Comparison of ENCODE assay signal across 1 cellular context in the genomic region with DNA sequence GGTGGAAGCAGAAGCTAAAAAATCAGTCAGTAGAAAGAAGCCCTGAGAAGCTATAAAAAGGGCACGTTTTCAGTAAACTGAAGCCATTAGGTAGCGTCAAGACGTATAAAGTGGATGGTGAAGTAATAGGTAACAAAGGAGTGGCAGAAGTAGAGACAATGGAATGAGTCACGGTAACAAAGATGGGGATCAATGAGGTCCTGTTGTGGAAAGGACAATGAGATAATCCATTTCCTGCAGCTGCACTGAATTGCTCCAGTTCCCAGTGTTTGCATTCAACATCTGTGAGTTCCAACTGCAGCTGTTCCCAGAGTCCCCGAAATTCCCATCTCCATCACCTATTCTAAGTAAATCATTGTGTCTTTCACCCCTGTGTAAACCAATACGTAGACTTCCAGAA.
TF ChIP-seq lines count a peak whose summit lies in the region.

No MANE protein-coding gene starts in this region.

TF ChIP-seq in K562, 482 proteins besides CTCF, POLR2A, EP300 and RAD21 (continued from another document):
- TF ChIP-seq, protein P1, sequence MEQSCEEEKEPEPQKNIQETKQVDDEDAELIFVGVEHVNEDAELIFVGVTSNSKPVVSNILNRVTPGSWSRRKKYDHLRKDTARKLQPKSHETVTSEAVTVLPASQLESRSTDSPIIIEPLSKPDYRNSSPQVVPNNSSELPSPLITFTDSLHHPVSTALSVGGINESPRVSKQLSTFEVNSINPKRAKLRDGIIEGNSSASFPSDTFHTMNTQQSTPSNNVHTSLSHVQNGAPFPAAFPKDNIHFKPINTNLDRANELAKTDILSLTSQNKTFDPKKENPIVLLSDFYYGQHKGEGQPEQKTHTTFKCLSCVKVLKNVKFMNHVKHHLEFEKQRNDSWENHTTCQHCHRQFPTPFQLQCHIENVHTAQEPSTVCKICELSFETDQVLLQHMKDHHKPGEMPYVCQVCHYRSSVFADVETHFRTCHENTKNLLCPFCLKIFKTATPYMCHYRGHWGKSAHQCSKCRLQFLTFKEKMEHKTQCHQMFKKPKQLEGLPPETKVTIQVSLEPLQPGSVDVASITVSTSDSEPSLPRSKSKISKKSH (CRISPR knock-in tag; IDR thresholded peaks at IDR 0.05), result no peak
- TF ChIP-seq CBFA2T2 (conservative IDR thresholded peaks at IDR 0.05) (peak; percentile 56; the same call in 1 of the 2 replicates), HSF4 (CRISPR knock-in tag; IDR thresholded peaks at IDR 0.05; ENCODE audit: borderline replicate concordance) (no peak), NCOR1 (IDR thresholded peaks at IDR 0.05) (0 out of 2 replicates have a peak, but pooled peaks have one; percentile 13), KHSRP (IDR thresholded peaks at IDR 0.05) (no peak), CBFA2T3 (IDR thresholded peaks at IDR 0.05) (peak; percentile 70), MYBL2 (IDR thresholded peaks at IDR 0.05; ENCODE audit: low read depth) (no peak), MYBL2 (CRISPR knock-in tag; IDR thresholded peaks at IDR 0.05; ENCODE audit: borderline replicate concordance) (no peak), DACH1 (IDR thresholded peaks at IDR 0.05; ENCODE audit: partially characterized antibody) (no peak), HOXB6 (CRISPR knock-in tag; IDR thresholded peaks at IDR 0.05; ENCODE audit: borderline replicate concordance) (no peak), KDM1A (IDR thresholded peaks at IDR 0.05) (0 out of 4 replicates have a peak, but pooled peaks of 1 of the 2 experiments have one; percentile 20), TRIM24 (IDR thresholded peaks at IDR 0.05) (0 out of 4 replicates have a peak, but pooled peaks of 1 of the 2 experiments have one; percentile 23), SMC3 (conservative IDR thresholded peaks at IDR 0.05; ENCODE audit: insufficient read depth, low read depth, low read length) (no peak), TCF3 (CRISPR knock-in tag; IDR thresholded peaks at IDR 0.05) (0 out of 2 replicates have a peak, but pooled peaks have one; percentile 28), NFXL1 (CRISPR knock-in tag; IDR thresholded peaks at IDR 0.05) (no peak), THRAP3 (IDR thresholded peaks at IDR 0.05; ENCODE audit: borderline replicate concordance) (no peak), PYGO2 (tag; IDR thresholded peaks at IDR 0.05) (no peak), YBX1 (IDR thresholded peaks at IDR 0.05) (no peak), FOXJ2 (tag; IDR thresholded peaks at IDR 0.05) (no peak), KAT2B (IDR thresholded peaks at IDR 0.05; ENCODE audit: low read depth, low read length) (no peak), SNIP1 (IDR thresholded peaks at IDR 0.05; ENCODE audit: low read depth) (no peak), NBN (IDR thresholded peaks at IDR 0.05; ENCODE audit: low read depth) (no peak), FOXA3 (CRISPR knock-in tag; conservative IDR thresholded peaks at IDR 0.05 in 1 of 2, IDR thresholded peaks at IDR 0.05 in 1 of 2) (no peak), SMARCA4 (IDR thresholded peaks at IDR 0.05) (peak; percentile 38; the same call in 1 of the 2 replicates), ZKSCAN1 (IDR thresholded peaks at IDR 0.05; ENCODE audit: low read depth, low read length) (no peak), MCM2 (IDR thresholded peaks at IDR 0.05; ENCODE audit: low read depth) (no peak)
- TF ChIP-seq, protein P2, sequence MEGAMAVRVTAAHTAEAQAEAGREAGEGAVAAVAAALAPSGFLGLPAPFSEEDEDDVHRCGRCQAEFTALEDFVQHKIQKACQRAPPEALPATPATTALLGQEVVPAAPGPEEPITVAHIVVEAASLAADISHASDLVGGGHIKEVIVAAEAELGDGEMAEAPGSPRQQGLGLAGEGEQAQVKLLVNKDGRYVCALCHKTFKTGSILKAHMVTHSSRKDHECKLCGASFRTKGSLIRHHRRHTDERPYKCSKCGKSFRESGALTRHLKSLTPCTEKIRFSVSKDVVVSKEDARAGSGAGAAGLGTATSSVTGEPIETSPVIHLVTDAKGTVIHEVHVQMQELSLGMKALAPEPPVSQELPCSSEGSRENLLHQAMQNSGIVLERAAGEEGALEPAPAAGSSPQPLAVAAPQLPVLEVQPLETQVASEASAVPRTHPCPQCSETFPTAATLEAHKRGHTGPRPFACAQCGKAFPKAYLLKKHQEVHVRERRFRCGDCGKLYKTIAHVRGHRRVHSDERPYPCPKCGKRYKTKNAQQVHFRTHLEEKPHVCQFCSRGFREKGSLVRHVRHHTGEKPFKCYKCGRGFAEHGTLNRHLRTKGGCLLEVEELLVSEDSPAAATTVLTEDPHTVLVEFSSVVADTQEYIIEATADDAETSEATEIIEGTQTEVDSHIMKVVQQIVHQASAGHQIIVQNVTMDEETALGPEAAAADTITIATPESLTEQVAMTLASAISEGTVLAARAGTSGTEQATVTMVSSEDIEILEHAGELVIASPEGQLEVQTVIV (CRISPR knock-in tag; IDR thresholded peaks at IDR 0.05; ENCODE audit: borderline replicate concordance), result no peak
- TF ChIP-seq, protein P3, sequence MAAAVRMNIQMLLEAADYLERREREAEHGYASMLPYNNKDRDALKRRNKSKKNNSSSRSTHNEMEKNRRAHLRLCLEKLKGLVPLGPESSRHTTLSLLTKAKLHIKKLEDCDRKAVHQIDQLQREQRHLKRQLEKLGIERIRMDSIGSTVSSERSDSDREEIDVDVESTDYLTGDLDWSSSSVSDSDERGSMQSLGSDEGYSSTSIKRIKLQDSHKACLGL (CRISPR knock-in tag; IDR thresholded peaks at IDR 0.05; ENCODE audit: borderline replicate concordance, poor library complexity, severe bottlenecking), result no peak
- TF ChIP-seq, protein P4, sequence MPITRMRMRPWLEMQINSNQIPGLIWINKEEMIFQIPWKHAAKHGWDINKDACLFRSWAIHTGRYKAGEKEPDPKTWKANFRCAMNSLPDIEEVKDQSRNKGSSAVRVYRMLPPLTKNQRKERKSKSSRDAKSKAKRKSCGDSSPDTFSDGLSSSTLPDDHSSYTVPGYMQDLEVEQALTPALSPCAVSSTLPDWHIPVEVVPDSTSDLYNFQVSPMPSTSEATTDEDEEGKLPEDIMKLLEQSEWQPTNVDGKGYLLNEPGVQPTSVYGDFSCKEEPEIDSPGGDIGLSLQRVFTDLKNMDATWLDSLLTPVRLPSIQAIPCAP (CRISPR knock-in tag; IDR thresholded peaks at IDR 0.05; ENCODE audit: borderline replicate concordance), result no peak
- TF ChIP-seq, protein P5, sequence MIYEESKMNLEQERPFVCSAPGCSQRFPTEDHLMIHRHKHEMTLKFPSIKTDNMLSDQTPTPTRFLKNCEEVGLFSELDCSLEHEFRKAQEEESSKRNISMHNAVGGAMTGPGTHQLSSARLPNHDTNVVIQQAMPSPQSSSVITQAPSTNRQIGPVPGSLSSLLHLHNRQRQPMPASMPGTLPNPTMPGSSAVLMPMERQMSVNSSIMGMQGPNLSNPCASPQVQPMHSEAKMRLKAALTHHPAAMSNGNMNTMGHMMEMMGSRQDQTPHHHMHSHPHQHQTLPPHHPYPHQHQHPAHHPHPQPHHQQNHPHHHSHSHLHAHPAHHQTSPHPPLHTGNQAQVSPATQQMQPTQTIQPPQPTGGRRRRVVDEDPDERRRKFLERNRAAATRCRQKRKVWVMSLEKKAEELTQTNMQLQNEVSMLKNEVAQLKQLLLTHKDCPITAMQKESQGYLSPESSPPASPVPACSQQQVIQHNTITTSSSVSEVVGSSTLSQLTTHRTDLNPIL (CRISPR knock-in tag; IDR thresholded peaks at IDR 0.05), result no peak
- TF ChIP-seq, protein P6, sequence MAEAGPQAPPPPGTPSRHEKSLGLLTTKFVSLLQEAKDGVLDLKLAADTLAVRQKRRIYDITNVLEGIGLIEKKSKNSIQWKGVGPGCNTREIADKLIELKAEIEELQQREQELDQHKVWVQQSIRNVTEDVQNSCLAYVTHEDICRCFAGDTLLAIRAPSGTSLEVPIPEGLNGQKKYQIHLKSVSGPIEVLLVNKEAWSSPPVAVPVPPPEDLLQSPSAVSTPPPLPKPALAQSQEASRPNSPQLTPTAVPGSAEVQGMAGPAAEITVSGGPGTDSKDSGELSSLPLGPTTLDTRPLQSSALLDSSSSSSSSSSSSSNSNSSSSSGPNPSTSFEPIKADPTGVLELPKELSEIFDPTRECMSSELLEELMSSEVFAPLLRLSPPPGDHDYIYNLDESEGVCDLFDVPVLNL (CRISPR knock-in tag; IDR thresholded peaks at IDR 0.05; ENCODE audit: low read depth), result no peak
- TF ChIP-seq, protein P7, sequence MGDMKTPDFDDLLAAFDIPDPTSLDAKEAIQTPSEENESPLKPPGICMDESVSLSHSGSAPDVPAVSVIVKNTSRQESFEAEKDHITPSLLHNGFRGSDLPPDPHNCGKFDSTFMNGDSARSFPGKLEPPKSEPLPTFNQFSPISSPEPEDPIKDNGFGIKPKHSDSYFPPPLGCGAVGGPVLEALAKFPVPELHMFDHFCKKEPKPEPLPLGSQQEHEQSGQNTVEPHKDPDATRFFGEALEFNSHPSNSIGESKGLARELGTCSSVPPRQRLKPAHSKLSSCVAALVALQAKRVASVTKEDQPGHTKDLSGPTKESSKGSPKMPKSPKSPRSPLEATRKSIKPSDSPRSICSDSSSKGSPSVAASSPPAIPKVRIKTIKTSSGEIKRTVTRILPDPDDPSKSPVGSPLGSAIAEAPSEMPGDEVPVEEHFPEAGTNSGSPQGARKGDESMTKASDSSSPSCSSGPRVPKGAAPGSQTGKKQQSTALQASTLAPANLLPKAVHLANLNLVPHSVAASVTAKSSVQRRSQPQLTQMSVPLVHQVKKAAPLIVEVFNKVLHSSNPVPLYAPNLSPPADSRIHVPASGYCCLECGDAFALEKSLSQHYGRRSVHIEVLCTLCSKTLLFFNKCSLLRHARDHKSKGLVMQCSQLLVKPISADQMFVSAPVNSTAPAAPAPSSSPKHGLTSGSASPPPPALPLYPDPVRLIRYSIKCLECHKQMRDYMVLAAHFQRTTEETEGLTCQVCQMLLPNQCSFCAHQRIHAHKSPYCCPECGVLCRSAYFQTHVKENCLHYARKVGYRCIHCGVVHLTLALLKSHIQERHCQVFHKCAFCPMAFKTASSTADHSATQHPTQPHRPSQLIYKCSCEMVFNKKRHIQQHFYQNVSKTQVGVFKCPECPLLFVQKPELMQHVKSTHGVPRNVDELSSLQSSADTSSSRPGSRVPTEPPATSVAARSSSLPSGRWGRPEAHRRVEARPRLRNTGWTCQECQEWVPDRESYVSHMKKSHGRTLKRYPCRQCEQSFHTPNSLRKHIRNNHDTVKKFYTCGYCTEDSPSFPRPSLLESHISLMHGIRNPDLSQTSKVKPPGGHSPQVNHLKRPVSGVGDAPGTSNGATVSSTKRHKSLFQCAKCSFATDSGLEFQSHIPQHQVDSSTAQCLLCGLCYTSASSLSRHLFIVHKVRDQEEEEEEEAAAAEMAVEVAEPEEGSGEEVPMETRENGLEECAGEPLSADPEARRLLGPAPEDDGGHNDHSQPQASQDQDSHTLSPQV (IDR thresholded peaks at IDR 0.05), result peak; percentile 44; the same call in 1 of the 2 replicates
- TF ChIP-seq, protein P8, sequence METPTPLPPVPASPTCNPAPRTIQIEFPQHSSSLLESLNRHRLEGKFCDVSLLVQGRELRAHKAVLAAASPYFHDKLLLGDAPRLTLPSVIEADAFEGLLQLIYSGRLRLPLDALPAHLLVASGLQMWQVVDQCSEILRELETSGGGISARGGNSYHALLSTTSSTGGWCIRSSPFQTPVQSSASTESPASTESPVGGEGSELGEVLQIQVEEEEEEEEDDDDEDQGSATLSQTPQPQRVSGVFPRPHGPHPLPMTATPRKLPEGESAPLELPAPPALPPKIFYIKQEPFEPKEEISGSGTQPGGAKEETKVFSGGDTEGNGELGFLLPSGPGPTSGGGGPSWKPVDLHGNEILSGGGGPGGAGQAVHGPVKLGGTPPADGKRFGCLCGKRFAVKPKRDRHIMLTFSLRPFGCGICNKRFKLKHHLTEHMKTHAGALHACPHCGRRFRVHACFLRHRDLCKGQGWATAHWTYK (CRISPR knock-in tag; IDR thresholded peaks at IDR 0.05), result no peak
- TF ChIP-seq, protein P9, sequence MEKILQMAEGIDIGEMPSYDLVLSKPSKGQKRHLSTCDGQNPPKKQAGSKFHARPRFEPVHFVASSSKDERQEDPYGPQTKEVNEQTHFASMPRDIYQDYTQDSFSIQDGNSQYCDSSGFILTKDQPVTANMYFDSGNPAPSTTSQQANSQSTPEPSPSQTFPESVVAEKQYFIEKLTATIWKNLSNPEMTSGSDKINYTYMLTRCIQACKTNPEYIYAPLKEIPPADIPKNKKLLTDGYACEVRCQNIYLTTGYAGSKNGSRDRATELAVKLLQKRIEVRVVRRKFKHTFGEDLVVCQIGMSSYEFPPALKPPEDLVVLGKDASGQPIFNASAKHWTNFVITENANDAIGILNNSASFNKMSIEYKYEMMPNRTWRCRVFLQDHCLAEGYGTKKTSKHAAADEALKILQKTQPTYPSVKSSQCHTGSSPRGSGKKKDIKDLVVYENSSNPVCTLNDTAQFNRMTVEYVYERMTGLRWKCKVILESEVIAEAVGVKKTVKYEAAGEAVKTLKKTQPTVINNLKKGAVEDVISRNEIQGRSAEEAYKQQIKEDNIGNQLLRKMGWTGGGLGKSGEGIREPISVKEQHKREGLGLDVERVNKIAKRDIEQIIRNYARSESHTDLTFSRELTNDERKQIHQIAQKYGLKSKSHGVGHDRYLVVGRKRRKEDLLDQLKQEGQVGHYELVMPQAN (IDR thresholded peaks at IDR 0.05; ENCODE audit: borderline replicate concordance), result no peak
- TF ChIP-seq, protein P10, sequence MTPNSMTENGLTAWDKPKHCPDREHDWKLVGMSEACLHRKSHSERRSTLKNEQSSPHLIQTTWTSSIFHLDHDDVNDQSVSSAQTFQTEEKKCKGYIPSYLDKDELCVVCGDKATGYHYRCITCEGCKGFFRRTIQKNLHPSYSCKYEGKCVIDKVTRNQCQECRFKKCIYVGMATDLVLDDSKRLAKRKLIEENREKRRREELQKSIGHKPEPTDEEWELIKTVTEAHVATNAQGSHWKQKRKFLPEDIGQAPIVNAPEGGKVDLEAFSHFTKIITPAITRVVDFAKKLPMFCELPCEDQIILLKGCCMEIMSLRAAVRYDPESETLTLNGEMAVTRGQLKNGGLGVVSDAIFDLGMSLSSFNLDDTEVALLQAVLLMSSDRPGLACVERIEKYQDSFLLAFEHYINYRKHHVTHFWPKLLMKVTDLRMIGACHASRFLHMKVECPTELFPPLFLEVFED (CRISPR knock-in tag; conservative IDR thresholded peaks at IDR 0.05), result no peak
